10 cellular contexts compared by ENCODE assay signal in genomic region chr7:98434087-98434486, GRCh38.
"Had no signal": no experiment of that assay in that cellular context is flagged by ENCODE, and none has a peak within 500 bp of the region (broad histone marks: within the 10 kb centered on the region; RNA-seq: fewer than 3 reads in every experiment).

No MANE protein-coding gene starts in this region.

- H3K9me3 ChIP-seq: Peyer's patch, SJSA1, SK-N-SH had no signal

- H3K4me1 ChIP-seq: Peyer's patch, SJSA1 had no signal

- H3K9ac ChIP-seq: SK-N-SH had no signal

- H3K4me2 ChIP-seq: SK-N-SH had no signal

- DNase-seq: MM.1S, MV-4-11, NCI-H524 treated with DMSO at 0.1 percent for 48 hours, NCI-H526 treated with DMSO at 0.1 percent for 48 hours, Peyer's patch, Right ventricle myocardium superior, RPMI8226, T-helper 1 cell had no signal

- H3K27ac ChIP-seq: Peyer's patch, SJSA1 had no signal

- H3K27me3 ChIP-seq: Peyer's patch, SJSA1 had no signal

- H3K4me3 ChIP-seq: Peyer's patch, SJSA1 had no signal

- H3K36me3 ChIP-seq: Peyer's patch, SJSA1 had no signal
